25 cellular contexts compared by ENCODE assay signal in genomic region chr6:47391675-47392074, GRCh38.
"Had no signal": no experiment of that assay in that cellular context is flagged by ENCODE, and none has a peak within 500 bp of the region (broad histone marks: within the 10 kb centered on the region; RNA-seq: fewer than 3 reads in every experiment).

No MANE protein-coding gene starts in this region.

- H3K36me3 ChIP-seq: esophagus muscularis mucosa, gastroesophageal sphincter, heart left ventricle, lower lobe of right lung had no signal

- H2AFZ ChIP-seq: hepatocyte had no signal

- FAIRE-seq: colon, endothelial cell of umbilical vein, frontal cortex, kidney had no signal

- H3K4me1 Mint-ChIP-seq: immature natural killer cell, memory B cell, mesothelial cell of epicardium had no signal

- H3K4me1 ChIP-seq: esophagus muscularis mucosa, foreskin keratinocyte, gastroesophageal sphincter, heart left ventricle, lower lobe of right lung had no signal

- H3K4me3 ChIP-seq: coronary artery, dorsolateral prefrontal cortex, esophagus muscularis mucosa, gastroesophageal sphincter, heart left ventricle, hepatocyte, lower lobe of right lung, mucosa of descending colon had no signal

- H3K79me2 ChIP-seq: hepatocyte had no signal

- ATAC-seq: foreskin keratinocyte, gastroesophageal sphincter, heart left ventricle, left colon, left lobe of liver, left ventricle myocardium superior, mucosa of descending colon had no signal

- DNase-seq: dermis blood vessel endothelial cell; dorsolateral prefrontal cortex; effector CD4-positive, alpha-beta T cell; effector memory CD4-positive, alpha-beta T cell; foreskin keratinocyte; heart left ventricle; hypothalamus; immature natural killer cell; islet precursor cell; kidney; kidney glomerular epithelial cell; left colon; left ventricle myocardium superior; lower lobe of right lung; mucosa of descending colon had no signal

- H3K4me3 Mint-ChIP-seq: immature natural killer cell, memory B cell, mesothelial cell of epicardium had no signal

- H3K27ac ChIP-seq: coronary artery, dorsolateral prefrontal cortex, esophagus muscularis mucosa, foreskin keratinocyte, gastroesophageal sphincter, heart left ventricle, hepatocyte, lower lobe of right lung had no signal

- H3K27ac Mint-ChIP-seq: immature natural killer cell, memory B cell, mesothelial cell of epicardium had no signal

- H3K4me2 ChIP-seq: hepatocyte had no signal

- H3K27me3 ChIP-seq: dorsolateral prefrontal cortex, esophagus muscularis mucosa, foreskin keratinocyte, gastroesophageal sphincter, heart left ventricle, hepatocyte had no signal

- H3K9me3 ChIP-seq: lower lobe of right lung, mucosa of descending colon had no signal
